In genomic region chr5:65927497-65928340, GRCh38 we compare ENCODE assay signal across 8 cellular contexts. TPM values are rescaled to one million over a fixed set of nuclear protein-coding genes. Genes with fewer than 3 reads are reported as not detected.
DNase-seq lines count a peak whose midpoint lies in the region; ATAC-seq and TF ChIP-seq lines count a peak whose summit lies in the region.

No MANE protein-coding gene starts in this region.

- peak overlapping the region; percentile 67 for H3K4me3 ChIP-seq in CD8-positive, alpha-beta T cell (ENCODE audit: low read depth, low read length)
- H3K4me3 ChIP-seq in iPS-15b (ENCODE audit: low read depth, low read length) = peak overlapping the region; percentile 83
- peak overlapping the region; percentile 56 to 98 (median 67) for H3K4me3 ChIP-seq in skin epidermis

- H3K27me3 ChIP-seq in CD8-positive, alpha-beta T cell (ENCODE audit: insufficient read depth, low read length) = no peaks in the 10 kb centered on the region
- H3K27me3 ChIP-seq in iPS-15b (ENCODE audit: control insufficient read depth, insufficient read depth, low read length) = peaks cover 21% of the 10 kb centered on the region

- H3K9me3 Mint-ChIP-seq in CD8-positive, alpha-beta T cell = no peaks in the 10 kb centered on the region

- peaks cover 55% of the 10 kb centered on the region for H3K4me1 Mint-ChIP-seq in CD8-positive, alpha-beta T cell (ENCODE audit: low read depth)

- in situ Hi-C loops in G401 (cut with HindIII; ENCODE audit: low sequenced_read_pairs) = no loop called here

- CTCF ChIA-PET in CD8-positive, alpha-beta T cell (lab: Charles Lee) = interaction anchor here (1.3 kb wide), 1 partner anchor 166 kb away, joined by 4 read pairs; no protein-coding TSS in a partner anchor

- POLR2A ChIA-PET in CD8-positive, alpha-beta T cell (lab: Charles Lee) = interaction anchor here (0.9 to 3.6 kb wide), 6 partner anchors 18 to 217 kb away, joined by 3 to 29 read pairs (median 4); partner anchors contain the start of genes NLN, SGTB and SREK1

- peak overlapping the region; percentile 95 for H3K27ac Mint-ChIP-seq in CD8-positive, alpha-beta T cell

- H3K4me1 ChIP-seq in CD8-positive, alpha-beta T cell (ENCODE audit: insufficient read depth, low read length) = peaks cover 34% of the 10 kb centered on the region
- H3K4me1 ChIP-seq in iPS-15b (ENCODE audit: control insufficient read depth, insufficient read depth, low read length) = peaks cover 21% of the 10 kb centered on the region

- no peak for TF ChIP-seq CTCF in CD8-positive, alpha-beta T cell (IDR thresholded peaks at IDR 0.05)

- no peaks in the 10 kb centered on the region for H3K27me3 Mint-ChIP-seq in CD8-positive, alpha-beta T cell (ENCODE audit: low read depth)

- no peaks in the 10 kb centered on the region for H3K9me3 ChIP-seq in CD8-positive, alpha-beta T cell (ENCODE audit: low read length)
- no peaks in the 10 kb centered on the region for H3K9me3 ChIP-seq in iPS-15b (ENCODE audit: control insufficient read depth, insufficient read depth, low read length)

- no peaks in the 10 kb centered on the region for H3K36me3 ChIP-seq in CD8-positive, alpha-beta T cell (ENCODE audit: insufficient read depth, low read length)
- H3K36me3 ChIP-seq in iPS-15b (ENCODE audit: control insufficient read depth, insufficient read depth, low read length) = no peaks in the 10 kb centered on the region

- peak in 2 of 7 experiments; percentile 4 to 12 for DNase-seq in CD8-positive, alpha-beta T cell
- DNase-seq in GM19240 (ENCODE audit: insufficient read length, low spot score) (peak; percentile 13), NCI-H226 (peak; percentile 37), amniotic stem cell (lab: John Stamatoyannopoulos, UW) (peak; percentile 12), G401 (ENCODE audit: low spot score) (no peak)

- peaks cover 38% of the 10 kb centered on the region for H3K36me3 Mint-ChIP-seq in CD8-positive, alpha-beta T cell

- H3K27ac ChIP-seq in CD8-positive, alpha-beta T cell (ENCODE audit: low read depth, low read length) = peak overlapping the region; percentile 84
- peak overlapping the region in 20 of 21 experiments; percentile 98 to 100 (median 99) for H3K27ac ChIP-seq in skin epidermis

- H3K4me3 Mint-ChIP-seq in CD8-positive, alpha-beta T cell = peak overlapping the region; percentile 95

- H3K9ac ChIP-seq in iPS-15b (ENCODE audit: low read depth, low read length) = peak overlapping the region; percentile 82

- peak; percentile 27 for ATAC-seq in CD8-positive, alpha-beta T cell
- no peak for ATAC-seq in HG02759 (IDR thresholded peaks at IDR 0.05; ENCODE audit: unreplicated experiment)

- intact Hi-C loops in CD8-positive, alpha-beta T cell (cut with DNase I, micrococcal nuclease) = loop anchor here (1.0 to 10.0 kb wide), 7 partner anchors 35 to 365 kb away; partner anchors contain the start of genes CENPK (in 2 of the 2), PPWD1 (in 2 of the 2), NLN (in 1 of the 2) and SGTB (in 1 of the 2)

RNA-seq across cellular contexts. Expression of gene ERBIN, which starts 1.3 kb away (rescaled TPM):
- 10 to 100 TPM; 85.6 to 87.1 TPM for total RNA-seq in CD8-positive, alpha-beta T cell
- 22.7 and 23.9 TPM in 2 replicates for total RNA-seq in G401 (2014; rRNA removed; shearing (Covaris generic))
